19 cellular contexts compared by ENCODE assay signal in the genomic region with DNA sequence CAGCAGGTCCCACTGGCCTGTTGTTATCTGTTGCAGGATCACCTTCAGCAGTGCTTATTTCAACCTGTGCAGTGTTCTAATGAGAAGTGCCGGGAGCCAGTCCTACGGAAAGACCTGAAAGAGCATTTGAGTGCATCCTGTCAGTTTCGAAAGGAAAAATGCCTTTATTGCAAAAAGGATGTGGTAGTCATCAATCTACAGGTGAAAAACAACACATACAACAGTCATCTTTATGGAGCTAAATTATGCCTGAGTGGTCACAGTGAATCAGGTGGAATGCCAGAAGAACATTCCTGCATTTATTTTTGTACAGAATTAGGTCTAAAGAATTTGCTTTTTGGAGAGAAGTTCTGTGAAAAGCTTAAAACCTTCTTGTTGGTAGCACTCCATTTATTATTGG. TPM values are rescaled to one million over a fixed set of nuclear protein-coding genes. Genes with fewer than 3 reads are reported as not detected.
DNase-seq lines count a peak whose midpoint lies in the region; ATAC-seq and TF ChIP-seq lines count a peak whose summit lies in the region.
"Had no signal": no experiment of that assay in that cellular context is flagged by ENCODE, and none has a peak within 500 bp of the region (broad histone marks: within the 10 kb centered on the region; RNA-seq: fewer than 3 reads in every experiment).

No MANE protein-coding gene starts in this region.

- H2BK5ac ChIP-seq in IMR-90 (ENCODE audit: low read depth, low read length, poor library complexity, severe bottlenecking): no peak overlapping the region

- no peak overlapping the region for H2BK15ac ChIP-seq in IMR-90 (ENCODE audit: low read depth, low read length)

- H3K9me1 ChIP-seq in IMR-90 (ENCODE audit: insufficient read depth, low read length): peaks cover 6% of the 10 kb centered on the region; the same call in 1 of the 2 replicates

- no peak overlapping the region for H3K23ac ChIP-seq in IMR-90 (ENCODE audit: low read depth, low read length)

- H3K9ac ChIP-seq in IMR-90 (ENCODE audit: low read depth, low read length): no peak overlapping the region
- H3K9ac ChIP-seq: BLaER1, KMS-11 had no signal

- H3K27ac Mint-ChIP-seq in activated CD8-positive, alpha-beta T cell treated with anti-CD3 and anti-CD28 coated beads for 36 hours: peak overlapping the region; percentile 55
- H3K27ac Mint-ChIP-seq in effector memory CD8-positive, alpha-beta T cell: peak overlapping the region; percentile 5 to 89
- peak overlapping the region; percentile 42 for H3K27ac Mint-ChIP-seq in stimulated activated memory B cell treated with anti-CD40 and anti-IgM and Interleukin-4, amounts not matched to agents 10 μg/mL and 1 μg/mL and 100 μg/mL, for 72 hours
- H3K27ac Mint-ChIP-seq: T-helper 2 cell treated with Interferon-gamma antibody and Interleukin-4, amounts not matched to agents 5 μg/mL and 100 μg/mL, for 36 hours had no signal

- no peak for ATAC-seq in IMR-90 (ENCODE audit: low read depth)
- no peak for ATAC-seq in activated CD8-positive, alpha-beta T cell treated with anti-CD3 and anti-CD28 coated beads for 36 hours
- no peak for ATAC-seq in effector memory CD8-positive, alpha-beta T cell (replicated peaks)
- ATAC-seq in stimulated activated memory B cell treated with anti-CD40 and anti-IgM and Interleukin-4, amounts not matched to agents 10 μg/mL and 1 μg/mL and 100 μg/mL, for 72 hours: no peak

- peak overlapping the region; percentile 5 for H2AK9ac ChIP-seq in IMR-90 (replicated peaks; ENCODE audit: low read depth, low read length, poor library complexity)

- H3K4me1 ChIP-seq in IMR-90 (ENCODE audit: control insufficient read depth, insufficient read depth, low read length): peaks cover 6% of the 10 kb centered on the region
- H3K4me1 ChIP-seq: BLaER1, sigmoid colon had no signal

- no peak overlapping the region for H2BK20ac ChIP-seq in IMR-90 (ENCODE audit: low read depth, low read length)

- TF ChIP-seq CTCF in IMR-90 (conservative IDR thresholded peaks at IDR 0.05; ENCODE audit: low read depth, low read length) (no peak), GM13977 (IDR thresholded peaks at IDR 0.05; ENCODE audit: extremely low read depth, insufficient read depth, missing control alignments) (no peak)
- no peak for TF ChIP-seq CTCF in activated CD8-positive, alpha-beta T cell treated with anti-CD3 and anti-CD28 coated beads for 36 hours (IDR thresholded peaks at IDR 0.05)

- no peaks in the 10 kb centered on the region for H3K27me3 Mint-ChIP-seq in activated CD8-positive, alpha-beta T cell treated with anti-CD3 and anti-CD28 coated beads for 36 hours
- no peaks in the 10 kb centered on the region for H3K27me3 Mint-ChIP-seq in effector memory CD8-positive, alpha-beta T cell
- H3K27me3 Mint-ChIP-seq in stimulated activated memory B cell treated with anti-CD40 and anti-IgM and Interleukin-4, amounts not matched to agents 10 μg/mL and 1 μg/mL and 100 μg/mL, for 72 hours: no peaks in the 10 kb centered on the region

- POLR2A ChIA-PET in IMR-90 (lab: Charles Lee; ENCODE audit: unreplicated experiment): no interaction called here
- POLR2A ChIA-PET in activated CD8-positive, alpha-beta T cell treated with anti-CD3 and anti-CD28 coated beads for 36 hours (lab: Charles Lee): interaction anchor here (1.3 kb wide), 1 partner anchor 17 kb away, joined by 3 read pairs; no protein-coding TSS in a partner anchor

- BruUV-seq in IMR-90 (replicated peaks; lab: Mats Ljungman, UMichigan): no TSS peak

- H2BK120ac ChIP-seq in IMR-90 (ENCODE audit: low read depth, low read length): no peak overlapping the region

- no peak overlapping the region for H2AFZ ChIP-seq in IMR-90 (replicated peaks; ENCODE audit: low read length, poor library complexity)
- H2AFZ ChIP-seq: hepatocyte had no signal

- dilution Hi-C loops in IMR-90 (cut with HindIII; ENCODE audit: low sequenced_read_pairs, unreplicated experiment): no loop called here

- no peak for TF ChIP-seq POLR2A in IMR-90 (IDR thresholded peaks at IDR 0.05; ENCODE audit: low read depth, low read length)

- H3K9me3 Mint-ChIP-seq in activated CD8-positive, alpha-beta T cell treated with anti-CD3 and anti-CD28 coated beads for 36 hours: no peaks in the 10 kb centered on the region
- H3K9me3 Mint-ChIP-seq in effector memory CD8-positive, alpha-beta T cell: no peaks in the 10 kb centered on the region
- H3K9me3 Mint-ChIP-seq in stimulated activated memory B cell treated with anti-CD40 and anti-IgM and Interleukin-4, amounts not matched to agents 10 μg/mL and 1 μg/mL and 100 μg/mL, for 72 hours: no peaks in the 10 kb centered on the region
- H3K9me3 Mint-ChIP-seq: T-helper 2 cell treated with Interferon-gamma antibody and Interleukin-4, amounts not matched to agents 5 μg/mL and 100 μg/mL, for 36 hours had no signal

- intact Hi-C loops in IMR-90 (cut with micrococcal nuclease): no loop called here
- intact Hi-C loops in activated CD8-positive, alpha-beta T cell treated with anti-CD3 and anti-CD28 coated beads for 36 hours (cut with micrococcal nuclease): no loop called here

- DNase-seq in IMR-90 (no peak), GM13977 (ENCODE audit: low spot score) (no peak), NCI-H1092 (lab: John Stamatoyannopoulos, UW) (no peak)
- DNase-seq in activated CD8-positive, alpha-beta T cell treated with anti-CD3 and anti-CD28 coated beads for 36 hours: no peak
- no peak for DNase-seq in effector memory CD8-positive, alpha-beta T cell
- DNase-seq in stimulated activated CD4-positive, alpha-beta T cell treated with anti-CD3 and anti-CD28 coated beads, Interleukin-4, amount 100 ng/mL, for 4 hours: no peak
- DNase-seq: activated CD8-positive, alpha-beta memory T cell treated with anti-CD3 and anti-CD28 coated beads, Interleukin-2, amount 50 U/mL, for 48 hours; cerebellar nuclear complex; DMS53; NCI-H1105; NCI-H526 treated with DMSO at 0.1 percent for 48 hours; nucleus accumbens; sigmoid colon; substantia nigra had no signal

- WGBS in IMR-90 (ENCODE audit: extremely low coverage in 2 of 2, insufficient read length in 1 of 2), 2 experiments: no CpG with 5 or more reads among the region's 3 CpGs

- H3K4me3 Mint-ChIP-seq in activated CD8-positive, alpha-beta T cell treated with anti-CD3 and anti-CD28 coated beads for 36 hours: no peak overlapping the region
- no peak overlapping the region for H3K4me3 Mint-ChIP-seq in effector memory CD8-positive, alpha-beta T cell
- H3K4me3 Mint-ChIP-seq in stimulated activated memory B cell treated with anti-CD40 and anti-IgM and Interleukin-4, amounts not matched to agents 10 μg/mL and 1 μg/mL and 100 μg/mL, for 72 hours: no peak overlapping the region
- H3K4me3 Mint-ChIP-seq: T-helper 2 cell treated with Interferon-gamma antibody and Interleukin-4, amounts not matched to agents 5 μg/mL and 100 μg/mL, for 36 hours had no signal

- H3K56ac ChIP-seq in IMR-90 (ENCODE audit: extremely low read depth, insufficient read depth, low read length): no peak overlapping the region

- no peak overlapping the region for H3K27ac ChIP-seq in IMR-90 (ENCODE audit: insufficient read depth, low read length)
- H3K27ac ChIP-seq: BLaER1, hepatocyte, KMS-11, sigmoid colon had no signal

- peaks cover 11% of the 10 kb centered on the region in 2 experiments; a peak in 3 of 4 replicates for H3K79me1 ChIP-seq in IMR-90 (ENCODE audit: low read depth in 1 of 2, low read length in 2 of 2)

- H3K9me3 ChIP-seq in IMR-90 (ENCODE audit: control insufficient read depth, insufficient read depth, low read length): no peaks in the 10 kb centered on the region
- H3K9me3 ChIP-seq: BLaER1, sigmoid colon had no signal

- H3K4me2 ChIP-seq in IMR-90 (ENCODE audit: low read depth, low read length): no peak overlapping the region
- H3K4me2 ChIP-seq: BLaER1, hepatocyte, KMS-11 had no signal

- CTCF ChIA-PET in IMR-90 (lab: Yijun Ruan, JAX): no interaction called here
- CTCF ChIA-PET in activated CD8-positive, alpha-beta T cell treated with anti-CD3 and anti-CD28 coated beads for 36 hours (lab: Charles Lee): interaction anchor here (5.3 kb wide), 1 partner anchor 37 kb away, joined by 18 read pairs; no protein-coding TSS in a partner anchor

- in situ Hi-C loops in IMR-90 (cut with MboI; ENCODE audit: low sequenced_read_pairs) (no loop called here), GM13977 (cut with MboI; ENCODE audit: low pct_unique_long_range_greater_than_20kb, low sequenced_read_pairs, unreplicated experiment) (no loop called here)

- no peak overlapping the region for H3K14ac ChIP-seq in IMR-90 (replicated peaks; ENCODE audit: low read depth, low read length)

- peaks cover 31% of the 10 kb centered on the region for H3K4me1 Mint-ChIP-seq in activated CD8-positive, alpha-beta T cell treated with anti-CD3 and anti-CD28 coated beads for 36 hours (ENCODE audit: low read depth)
- peaks cover 12 to 24% of the 10 kb centered on the region in 2 donors for H3K4me1 Mint-ChIP-seq in effector memory CD8-positive, alpha-beta T cell (ENCODE audit: low read depth in 2 of 2)
- peaks cover 19% of the 10 kb centered on the region for H3K4me1 Mint-ChIP-seq in stimulated activated memory B cell treated with anti-CD40 and anti-IgM and Interleukin-4, amounts not matched to agents 10 μg/mL and 1 μg/mL and 100 μg/mL, for 72 hours

- TF ChIP-seq RAD21 in IMR-90 (IDR thresholded peaks at IDR 0.05; ENCODE audit: low read length): no peak

- no peaks in the 10 kb centered on the region for H3K27me3 ChIP-seq in IMR-90 (ENCODE audit: control insufficient read depth, insufficient read depth, low read length)
- H3K27me3 ChIP-seq: BLaER1, hepatocyte, sigmoid colon had no signal

- no peak overlapping the region for H4K91ac ChIP-seq in IMR-90 (ENCODE audit: insufficient read depth, low read depth, low read length)

- no peak overlapping the region for H4K8ac ChIP-seq in IMR-90 (ENCODE audit: low read depth in 2 of 2, low read length in 2 of 2)

- no peaks in the 10 kb centered on the region for H4K20me1 ChIP-seq in IMR-90 (ENCODE audit: insufficient read depth, low read length)
- H4K20me1 ChIP-seq: BLaER1 had no signal

- no peak overlapping the region for H3K18ac ChIP-seq in IMR-90 (ENCODE audit: low read depth, low read length)

- H3K36me3 Mint-ChIP-seq in activated CD8-positive, alpha-beta T cell treated with anti-CD3 and anti-CD28 coated beads for 36 hours (ENCODE audit: low read depth): peaks cover 38% of the 10 kb centered on the region
- peaks cover 63% of the 10 kb centered on the region for H3K36me3 Mint-ChIP-seq in effector memory CD8-positive, alpha-beta T cell (ENCODE audit: insufficient read depth)
- H3K36me3 Mint-ChIP-seq in stimulated activated memory B cell treated with anti-CD40 and anti-IgM and Interleukin-4, amounts not matched to agents 10 μg/mL and 1 μg/mL and 100 μg/mL, for 72 hours: peaks cover 42% of the 10 kb centered on the region

- H3K4ac ChIP-seq in IMR-90 (ENCODE audit: low read depth, low read length): no peak overlapping the region

- no peak overlapping the region for H2AK5ac ChIP-seq in IMR-90 (ENCODE audit: low read depth, low read length)

- H3K36me3 ChIP-seq in IMR-90 (ENCODE audit: control insufficient read depth, insufficient read depth, low read length): peaks cover 12% of the 10 kb centered on the region

- H3K4me3 ChIP-seq in IMR-90 (ENCODE audit: insufficient read depth, low read depth, low read length): no peak overlapping the region
- H3K4me3 ChIP-seq: BLaER1, hepatocyte, sigmoid colon had no signal

- no peak overlapping the region for H4K5ac ChIP-seq in IMR-90 (ENCODE audit: low read depth, low read length)

RNA-seq across cellular contexts. Expression of a gene that starts 33.2 kb away (rescaled TPM):
- total RNA-seq in IMR-90 (2012; rRNA removed): 10.0 and 13.1 TPM in 2 replicates
- 11.0 and 14.7 TPM in 2 replicates for polyA plus RNA-seq in IMR-90 (2012; rRNA removed)
- polyA plus RNA-seq in IMR-90 (2012; cell fraction: cytosol; rRNA removed): 2.9 and 4.3 TPM in 2 replicates
- polyA plus RNA-seq in IMR-90 (2012; cell fraction: nucleus; rRNA removed; ENCODE audit: low replicate concordance): 21.7 and 89.3 TPM in 2 replicates
- 10 to 100 TPM; 40.6 to 42.5 TPM for total RNA-seq in activated CD8-positive, alpha-beta T cell treated with anti-CD3 and anti-CD28 coated beads for 36 hours
